Comparison of ENCODE assay signal across 9 cellular contexts in genomic region chr19:677201-677600, GRCh38. TPM values are rescaled to one million over a fixed set of nuclear protein-coding genes. Genes with fewer than 3 reads are reported as not detected.
DNase-seq lines count a peak whose midpoint lies in the region; ATAC-seq and TF ChIP-seq lines count a peak whose summit lies in the region.
"Had no signal": no experiment of that assay in that cellular context is flagged by ENCODE, and none has a peak within 500 bp of the region (broad histone marks: within the 10 kb centered on the region; RNA-seq: fewer than 3 reads in every experiment).

No MANE protein-coding gene starts in this region.

- H3K9me3 ChIP-seq in fibroblast of lung (ENCODE audit: control insufficient read depth, insufficient read depth, low read depth, low read length): no peaks in the 10 kb centered on the region

- H3K27ac ChIP-seq in fibroblast of lung (ENCODE audit: insufficient read depth, low read length): no peak overlapping the region

- no peak for ATAC-seq in HG02938 (IDR thresholded peaks at IDR 0.05; ENCODE audit: unreplicated experiment)
- ATAC-seq in GM18870 (IDR thresholded peaks at IDR 0.05; ENCODE audit: unreplicated experiment): no peak

- H2AFZ ChIP-seq in fibroblast of lung (ENCODE audit: low read length): no peak overlapping the region

- no peak overlapping the region for H3K4me2 ChIP-seq in fibroblast of lung (ENCODE audit: extremely low read depth, insufficient read depth, low read length)

- peak overlapping the region; percentile 72 for H3K4me3 Mint-ChIP-seq in osteocyte (ENCODE audit: unreplicated experiment)

- H3K4me1 ChIP-seq in fibroblast of lung (ENCODE audit: control insufficient read depth, extremely low read depth, insufficient read depth, low read length): peaks cover 17% of the 10 kb centered on the region

- peaks cover 2% of the 10 kb centered on the region for H3K79me2 ChIP-seq in fibroblast of lung (ENCODE audit: control insufficient read depth, insufficient read depth, low read length)

- H3K27me3 Mint-ChIP-seq in osteocyte (ENCODE audit: unreplicated experiment): no peaks in the 10 kb centered on the region

- H3K4me3 ChIP-seq in fibroblast of lung (replicated peaks in 1 of 4; ENCODE audit: control extremely low read depth in 1 of 4, insufficient read depth in 1 of 4, low read depth in 3 of 4, low read length in 4 of 4): peak overlapping the region in 3 of 4 experiments; percentile 50 to 85 (median 67)

- no peaks in the 10 kb centered on the region for H3K27me3 ChIP-seq in fibroblast of lung (ENCODE audit: control insufficient read depth, insufficient read depth, low read length)

- TF ChIP-seq CTCF in fibroblast of lung (conservative IDR thresholded peaks at IDR 0.05 in 1 of 2, IDR thresholded peaks at IDR 0.05 in 1 of 2; ENCODE audit: low read depth in 1 of 2, low read length in 2 of 2) (no peak), osteocyte (IDR thresholded peaks at IDR 0.05) (no peak)

- H3K9me3 Mint-ChIP-seq in osteocyte (ENCODE audit: unreplicated experiment): no peaks in the 10 kb centered on the region

- H3K9ac ChIP-seq in fibroblast of lung (ENCODE audit: insufficient read depth, low read length): peak overlapping the region; percentile 32

- H3K27ac Mint-ChIP-seq in osteocyte (ENCODE audit: unreplicated experiment): peak overlapping the region; percentile 78

- DNase-seq in COLO668 (lab: John Stamatoyannopoulos, UW; ENCODE audit: unreplicated experiment) (peak; percentile 60), RKO (ENCODE audit: low spot score) (peak; percentile 79), fibroblast of lung (ENCODE audit: low read depth in 2 of 2) (peak; percentile 82 to 89), osteocyte (ENCODE audit: extremely low spot score, unreplicated experiment) (peak; percentile 94), NCI-H146 treated with DMSO at 0.1 percent for 48 hours (lab: John Stamatoyannopoulos, UW; ENCODE audit: unreplicated experiment) (no peak), NCI-H510A treated with DMSO at 0.1 percent for 48 hours (lab: John Stamatoyannopoulos, UW) (no peak)

- H3K36me3 ChIP-seq in fibroblast of lung (ENCODE audit: control insufficient read depth, insufficient read depth, low read length): no peaks in the 10 kb centered on the region

- H4K20me1 ChIP-seq in fibroblast of lung (ENCODE audit: control insufficient read depth, extremely low read depth, insufficient read depth, low read length): no peaks in the 10 kb centered on the region

- H3K36me3 Mint-ChIP-seq in osteocyte (ENCODE audit: unreplicated experiment): no peaks in the 10 kb centered on the region

- peaks cover 31% of the 10 kb centered on the region for H3K4me1 Mint-ChIP-seq in osteocyte (ENCODE audit: unreplicated experiment)

RNA-seq across cellular contexts. Expression of gene FSTL3, which starts 1.0 kb away (rescaled TPM):
- total RNA-seq in fibroblast of lung (26.8 and 36.5 TPM in 2 replicates), osteocyte (109 and 111 TPM in 2 replicates)
- 10.2 and 18.6 TPM in 2 replicates for polyA plus RNA-seq in fibroblast of lung
- 16.7 and 28.3 TPM in 2 replicates for polyA plus RNA-seq in fibroblast of lung (2012)
- polyA minus RNA-seq in fibroblast of lung (ENCODE audit: low replicate concordance): 11.8 and 20.3 TPM in 2 replicates

RNA-seq across cellular contexts. Expression of gene RNF126, which starts 14.2 kb away (rescaled TPM):
- total RNA-seq in fibroblast of lung (12.1 and 18.0 TPM in 2 replicates), osteocyte (37.3 and 40.8 TPM in 2 replicates)
- polyA plus RNA-seq in fibroblast of lung: 7.8 and 10.7 TPM in 2 replicates
- polyA plus RNA-seq in fibroblast of lung (2012): 23.5 and 35.0 TPM in 2 replicates
- polyA minus RNA-seq in fibroblast of lung (ENCODE audit: low replicate concordance): 9.1 and 10.1 TPM in 2 replicates

RNA-seq across cellular contexts. Expression of gene PRSS57, which starts 18.1 kb away (rescaled TPM):
- not detected in 2 replicates for total RNA-seq in fibroblast of lung
- polyA plus RNA-seq in fibroblast of lung: not detected in 2 replicates
- polyA plus RNA-seq in fibroblast of lung (2012): not detected in 2 replicates
- not detected in 2 replicates for polyA minus RNA-seq in fibroblast of lung (ENCODE audit: low replicate concordance)
- total RNA-seq in osteocyte: not detected in 2 replicates
- total RNA-seq: T-helper 2 cell treated with Interferon-gamma antibody and Interleukin-4, amounts not matched to agents 100 ng/mL and 5 ng/mL, for 36 hours had no signal

RNA-seq across cellular contexts. Expression of gene PALM, which starts 31.5 kb away (rescaled TPM):
- total RNA-seq in fibroblast of lung (8.3 and 22.1 TPM in 2 replicates), osteocyte (236 and 251 TPM in 2 replicates)
- 1.0 and 3.2 TPM in 2 replicates for polyA plus RNA-seq in fibroblast of lung
- 7.0 and 14.1 TPM in 2 replicates for polyA plus RNA-seq in fibroblast of lung (2012)
- 3.4 and 3.6 TPM in 2 replicates for polyA minus RNA-seq in fibroblast of lung (ENCODE audit: low replicate concordance)
- total RNA-seq: T-helper 2 cell treated with Interferon-gamma antibody and Interleukin-4, amounts not matched to agents 100 ng/mL and 5 ng/mL, for 36 hours had no signal

RNA-seq across cellular contexts. Expression of gene FGF22, which starts 37.5 kb away (rescaled TPM):
- total RNA-seq in fibroblast of lung: under 0.01 TPM in 1 of 2 replicates, not detected in the other
- polyA plus RNA-seq in fibroblast of lung: 0.06 TPM in 1 of 2 replicates, not detected in the other
- polyA plus RNA-seq in fibroblast of lung (2012): 0.24 TPM in 1 of 2 replicates, not detected in the other
- polyA minus RNA-seq in fibroblast of lung (ENCODE audit: low replicate concordance): not detected in 2 replicates
- total RNA-seq in osteocyte: 0.81 TPM in 1 of 2 replicates, not detected in the other
- total RNA-seq: T-helper 2 cell treated with Interferon-gamma antibody and Interleukin-4, amounts not matched to agents 100 ng/mL and 5 ng/mL, for 36 hours had no signal

Comparison
In these comparisons a context has a peak if more than half of its experiments do, and no peak if none do; other contexts are left out.
1. DNase-seq: peak in COLO668 (single experiment), RKO (single experiment), fibroblast of lung (2 of 2) and osteocyte (single experiment); none in NCI-H146 treated with DMSO at 0.1 percent for 48 hours (single experiment) and NCI-H510A treated with DMSO at 0.1 percent for 48 hours (single experiment).